In genomic region chr2:31060397-31060796, GRCh38 we compare ENCODE assay signal across 14 cellular contexts.
"Had no signal": no experiment of that assay in that cellular context is flagged by ENCODE, and none has a peak within 500 bp of the region (broad histone marks: within the 10 kb centered on the region; RNA-seq: fewer than 3 reads in every experiment).

No MANE protein-coding gene starts in this region.

- H3K4me1 ChIP-seq: ascending aorta had no signal

- H3K27me3 ChIP-seq: ascending aorta had no signal

- H3K9me3 ChIP-seq: ascending aorta had no signal

- FAIRE-seq: colon, endothelial cell of umbilical vein, frontal cortex, urothelium cell line had no signal

- H3K36me3 ChIP-seq: ascending aorta, heart right ventricle had no signal

- H3K27ac ChIP-seq: ascending aorta, heart right ventricle had no signal

- ATAC-seq: activated CD8-positive, alpha-beta T cell treated with anti-CD3 and anti-CD28 coated beads, Interleukin-2, amount 10 ng/mL, durations not matched to agents 7 days and 5 days; heart right ventricle had no signal

- DNase-seq: activated CD4-positive, alpha-beta T cell treated with anti-CD3 and anti-CD28 coated beads for 4 hours; activated CD8-positive, alpha-beta T cell treated with anti-CD3 and anti-CD28 coated beads, Interleukin-2, amount 10 ng/mL, durations not matched to agents 7 days and 5 days; activated naive CD4-positive, alpha-beta T cell; effector CD4-positive, alpha-beta T cell; heart right ventricle; stimulated activated CD4-positive, alpha-beta T cell treated with anti-CD3 and anti-CD28 coated beads, Interleukin-15, amount 100 ng/mL, for 24 hours; stimulated activated CD4-positive, alpha-beta T cell treated with anti-CD3 and anti-CD28 coated beads, Interleukin-4, amount 100 ng/mL, for 24 hours; T-cell had no signal

- H3K4me3 ChIP-seq: ascending aorta, heart right ventricle, lung had no signal
